In the genomic region with DNA sequence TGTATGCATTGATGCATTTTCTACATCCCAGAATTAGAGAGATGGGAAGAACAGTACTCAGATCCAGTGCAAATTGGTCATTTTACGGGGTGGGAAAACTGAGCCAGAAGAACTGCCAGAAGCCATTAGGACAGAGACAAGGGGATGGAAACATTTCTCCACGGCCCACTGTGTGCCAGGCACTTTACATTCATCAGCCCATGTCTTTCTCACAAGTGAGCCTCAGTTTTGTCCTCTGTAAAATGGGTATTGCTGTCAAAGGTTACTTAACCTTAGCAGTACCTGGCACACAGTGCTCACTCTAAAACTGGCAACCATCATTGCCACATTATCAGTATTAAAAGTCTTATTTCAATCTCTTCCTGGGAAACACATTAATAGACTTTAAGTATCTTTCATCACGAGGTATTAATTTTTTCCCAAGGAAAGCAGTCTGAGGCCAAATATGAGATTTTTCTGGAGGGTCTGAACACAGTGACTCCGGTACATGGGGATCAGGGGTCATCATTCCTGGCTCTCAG, we compare ENCODE assay signal across 8 cellular contexts. TPM values are rescaled to one million over a fixed set of nuclear protein-coding genes. Genes with fewer than 3 reads are reported as not detected.
DNase-seq lines count a peak whose midpoint lies in the region; ATAC-seq and TF ChIP-seq lines count a peak whose summit lies in the region.

No MANE protein-coding gene starts in this region.

- peak overlapping the region; percentile 81 for H3K4me3 Mint-ChIP-seq in activated naive CD8-positive, alpha-beta T cell treated with anti-CD3 and anti-CD28 coated beads, Interleukin-2, amount 10 ng/mL, durations not matched to agents 7 days and 5 days

- POLR2A ChIA-PET in activated naive CD8-positive, alpha-beta T cell treated with anti-CD3 and anti-CD28 coated beads, Interleukin-2, amount 10 ng/mL, durations not matched to agents 7 days and 5 days (lab: Charles Lee), result interaction anchor here (1.2 to 1.8 kb wide), 4 partner anchors 9 to 42 kb away, joined by 5 to 16 read pairs (median 6); no protein-coding TSS in a partner anchor

- H3K27me3 ChIP-seq in HUES6 (ENCODE audit: control insufficient read depth, insufficient read depth, low read length) (0 out of 2 replicates have a peak, but pooled peaks cover 7% of the 10 kb centered on the region), right atrium auricular region (no peaks in the 10 kb centered on the region)

- 0 out of 2 replicates have a peak overlapping the region, but pooled peaks have one; percentile 68 for H3K27ac ChIP-seq in HUES6 (ENCODE audit: low read depth, low read length)
- H3K27ac ChIP-seq in right atrium auricular region, result peak overlapping the region; percentile 93 to 97
- H3K27ac ChIP-seq in skin epidermis, result peak overlapping the region in 20 of 21 experiments; percentile 74 to 100 (median 100)

- peaks cover 22% of the 10 kb centered on the region for H3K36me3 ChIP-seq in HUES6 (ENCODE audit: control insufficient read depth, insufficient read depth, low read length)
- H3K36me3 ChIP-seq in right atrium auricular region, result peaks cover 37% of the 10 kb centered on the region

- TF ChIP-seq CTCF in right atrium auricular region (IDR thresholded peaks at IDR 0.05), result no peak

- no peak for DNase-seq in activated naive CD8-positive, alpha-beta T cell treated with anti-CD3 and anti-CD28 coated beads, Interleukin-2, amount 10 ng/mL, durations not matched to agents 7 days and 5 days
- no peak for DNase-seq in right atrium auricular region (ENCODE audit: low spot score)
- DNase-seq in GM03348 (ENCODE audit: low spot score), result no peak
- DNase-seq in NCI-H2081 treated with DMSO at 0.1 percent for 48 hours (lab: John Stamatoyannopoulos, UW), result no peak
- no peak for DNase-seq in NCI-H2227 (lab: John Stamatoyannopoulos, UW; ENCODE audit: unreplicated experiment)

- peak overlapping the region; percentile 53 for H3K4me3 ChIP-seq in HUES6 (ENCODE audit: low read depth, low read length)
- H3K4me3 ChIP-seq in right atrium auricular region, result peak overlapping the region; percentile 80 to 87
- H3K4me3 ChIP-seq in skin epidermis, result peak overlapping the region in 4 of 7 experiments; percentile 2 to 88 (median 51)

- no peak for ATAC-seq in activated naive CD8-positive, alpha-beta T cell treated with anti-CD3 and anti-CD28 coated beads, Interleukin-2, amount 10 ng/mL, durations not matched to agents 7 days and 5 days (ENCODE audit: low read depth)
- ATAC-seq in GM19463 (IDR thresholded peaks at IDR 0.05; ENCODE audit: unreplicated experiment), result no peak

- no peaks in the 10 kb centered on the region for H3K9me3 ChIP-seq in HUES6 (ENCODE audit: control insufficient read depth, insufficient read depth, low read depth, low read length)
- H3K9me3 ChIP-seq in right atrium auricular region, result no peaks in the 10 kb centered on the region

- H3K9ac ChIP-seq in HUES6 (ENCODE audit: low read length), result no peak overlapping the region

- H3K4me1 Mint-ChIP-seq in activated naive CD8-positive, alpha-beta T cell treated with anti-CD3 and anti-CD28 coated beads, Interleukin-2, amount 10 ng/mL, durations not matched to agents 7 days and 5 days, result peaks cover 28% of the 10 kb centered on the region

- H3K9me3 Mint-ChIP-seq in activated naive CD8-positive, alpha-beta T cell treated with anti-CD3 and anti-CD28 coated beads, Interleukin-2, amount 10 ng/mL, durations not matched to agents 7 days and 5 days, result no peaks in the 10 kb centered on the region

- H3K4me1 ChIP-seq in HUES6 (ENCODE audit: control insufficient read depth, insufficient read depth, low read length) (peaks cover 23% of the 10 kb centered on the region), right atrium auricular region (peaks cover 0 to 32% of the 10 kb centered on the region in 2 donors)

- H3K27ac Mint-ChIP-seq in activated naive CD8-positive, alpha-beta T cell treated with anti-CD3 and anti-CD28 coated beads, Interleukin-2, amount 10 ng/mL, durations not matched to agents 7 days and 5 days, result peak overlapping the region; percentile 82

- H3K27me3 Mint-ChIP-seq in activated naive CD8-positive, alpha-beta T cell treated with anti-CD3 and anti-CD28 coated beads, Interleukin-2, amount 10 ng/mL, durations not matched to agents 7 days and 5 days, result peaks cover 5% of the 10 kb centered on the region

- H3K36me3 Mint-ChIP-seq in activated naive CD8-positive, alpha-beta T cell treated with anti-CD3 and anti-CD28 coated beads, Interleukin-2, amount 10 ng/mL, durations not matched to agents 7 days and 5 days, result peaks cover 14% of the 10 kb centered on the region

RNA-seq across cellular contexts. Expression of gene DUSP1, which starts 5.2 kb away (rescaled TPM):
- 10 to 100 TPM; 39.4 to 41.5 TPM for total RNA-seq in activated naive CD8-positive, alpha-beta T cell treated with anti-CD3 and anti-CD28 coated beads, Interleukin-2, amount 10 ng/mL, durations not matched to agents 7 days and 5 days
- 100 to 1,000 TPM; 804 to 819 TPM for total RNA-seq in right atrium auricular region

Comparison
In these comparisons a context has a peak if more than half of its experiments do, and no peak if none do; other contexts are left out.
1. RNA of gene DUSP1, which starts 5.2 kb away (total RNA-seq): 804 to 819 TPM in right atrium auricular region; 39.4 to 41.5 TPM in activated naive CD8-positive, alpha-beta T cell treated with anti-CD3 and anti-CD28 coated beads, Interleukin-2, amount 10 ng/mL, durations not matched to agents 7 days and 5 days; every median in the first group is over 10 times any median in the second.
2. Peak in every context shown above with its lines, with median percentiles within 50 percentile points of each other: H3K27ac ChIP-seq and H3K4me3 ChIP-seq.